Comparison of ENCODE assay signal across 8 cellular contexts in the genomic region with DNA sequence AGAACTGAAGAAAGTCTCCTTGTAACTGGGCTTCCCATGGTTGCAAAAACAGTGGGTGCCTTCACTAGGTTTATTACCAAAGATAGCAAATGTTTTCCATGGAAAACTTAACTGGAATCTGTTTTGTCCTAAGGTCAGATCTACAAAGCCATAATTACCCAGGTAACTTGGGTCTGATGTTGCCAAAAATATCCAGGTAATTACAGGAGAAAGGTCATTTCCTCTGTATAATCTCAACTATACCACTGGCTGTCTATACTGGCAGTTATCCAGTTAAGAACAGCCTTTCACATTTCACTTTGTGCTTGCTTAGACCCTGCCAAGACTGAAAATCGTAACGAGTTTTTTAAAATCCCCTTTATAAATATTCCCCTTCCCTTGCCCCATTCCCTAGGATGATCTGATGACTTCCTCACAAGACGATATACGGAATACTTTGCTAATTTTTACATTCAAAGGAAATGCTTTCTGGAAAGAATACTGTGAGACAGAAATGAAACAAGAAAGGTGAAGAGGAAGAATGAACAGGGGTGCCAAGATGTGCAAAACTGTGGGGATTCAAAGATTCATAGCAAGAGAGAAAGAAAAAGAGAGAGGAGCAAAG.
DNase-seq lines count a peak whose midpoint lies in the region; ATAC-seq and TF ChIP-seq lines count a peak whose summit lies in the region.

No MANE protein-coding gene starts in this region.

- H3K27ac Mint-ChIP-seq in GM23338: peak overlapping the region; percentile 91

- TF ChIP-seq EP300 in sigmoid colon (IDR thresholded peaks at IDR 0.05): no peak

- no peaks in the 10 kb centered on the region for H3K9me2 ChIP-seq in GM23338 (ENCODE audit: insufficient read depth)

- H3K9me3 Mint-ChIP-seq in GM23338: no peaks in the 10 kb centered on the region

- H3K27me3 ChIP-seq in GM23338 (ENCODE audit: insufficient read depth) (no peaks in the 10 kb centered on the region), sigmoid colon (no peaks in the 10 kb centered on the region)

- ATAC-seq in GM23338: no peak

- H3K4me2 ChIP-seq in GM23338: peak overlapping the region; percentile 52

- H3K4me1 ChIP-seq in GM23338 (ENCODE audit: insufficient read depth) (peaks cover 41% of the 10 kb centered on the region), sigmoid colon (peaks cover 0 to 24% (median 23%) of the 10 kb centered on the region in 4 donors)

- no peak overlapping the region for H2AFZ ChIP-seq in GM23338

- H3K9me3 ChIP-seq in sigmoid colon: no peaks in the 10 kb centered on the region

- intact Hi-C loops in sigmoid colon (cut with DNase I): loop anchor here (2.0 kb wide), 1 partner anchor 204 kb away; no protein-coding TSS in a partner anchor

- H3K4me1 Mint-ChIP-seq in GM23338: peaks cover 57% of the 10 kb centered on the region

- H4K20me1 ChIP-seq in GM23338 (replicated peaks; ENCODE audit: insufficient read depth): no peaks in the 10 kb centered on the region

- DNase-seq in GM23338 (ENCODE audit: low spot score) (no peak), OCI-M1 (lab: John Stamatoyannopoulos, UW) (peak; percentile 75), fibroblast of pulmonary artery (ENCODE audit: low read depth) (no peak), sigmoid colon (no peak), hypothalamus (lab: John Stamatoyannopoulos, UW) (no peak), SK-N-DZ (ENCODE audit: low spot score) (no peak), activated gamma-delta T cell treated with Interleukin-2 at 50 U/mL for 16 hours (no peak)
- DNase-seq in activated CD4-positive, alpha-beta T cell treated with anti-CD3 and anti-CD28 coated beads, Interleukin-2, amount 50 U/mL, for 4 hours: no peak

- TF ChIP-seq CTCF in GM23338 (conservative IDR thresholded peaks at IDR 0.05; ENCODE audit: low read depth in 2 of 2) (no peak), fibroblast of pulmonary artery (IDR thresholded peaks at IDR 0.05; ENCODE audit: low read length, missing control alignments) (no peak), sigmoid colon (IDR thresholded peaks at IDR 0.05) (no peak)

- no peak for TF ChIP-seq POLR2A in sigmoid colon (IDR thresholded peaks at IDR 0.05)

- H3K36me3 ChIP-seq in GM23338 (ENCODE audit: insufficient read depth) (no peaks in the 10 kb centered on the region), sigmoid colon (no peaks in the 10 kb centered on the region)

- H3K27ac ChIP-seq in GM23338 (ENCODE audit: low read depth) (peak overlapping the region; percentile 94), sigmoid colon (peak overlapping the region; percentile 67 to 77 (median 72))

- H3K4me3 Mint-ChIP-seq in GM23338: peak overlapping the region; percentile 65

- no peaks in the 10 kb centered on the region for H3K79me2 ChIP-seq in GM23338 (replicated peaks; ENCODE audit: insufficient read depth)

- peaks cover 4% of the 10 kb centered on the region for H3K27me3 Mint-ChIP-seq in GM23338 (ENCODE audit: insufficient read depth, low read depth, poor library complexity)

- no peaks in the 10 kb centered on the region for H3F3A ChIP-seq in GM23338 (replicated peaks; ENCODE audit: low read depth)

- H3K4me3 ChIP-seq in GM23338 (peak overlapping the region; percentile 42), fibroblast of pulmonary artery (replicated peaks; ENCODE audit: low read depth, low read length) (peak overlapping the region; percentile 47), sigmoid colon (peak overlapping the region; percentile 17 to 50 (median 44))

- H3K36me3 Mint-ChIP-seq in GM23338 (ENCODE audit: low read depth): no peaks in the 10 kb centered on the region

- WGBS in sigmoid colon, 2 donors: 4 to 9% methylated on average over 4 of the region's 4 CpGs

TF ChIP-seq in GM23338, 12 proteins besides CTCF, POLR2A, EP300 and RAD21 (continues in another document):
- no peak for TF ChIP-seq NANOG (IDR thresholded peaks at IDR 0.05; ENCODE audit: borderline replicate concordance)
- TF ChIP-seq, protein P1, sequence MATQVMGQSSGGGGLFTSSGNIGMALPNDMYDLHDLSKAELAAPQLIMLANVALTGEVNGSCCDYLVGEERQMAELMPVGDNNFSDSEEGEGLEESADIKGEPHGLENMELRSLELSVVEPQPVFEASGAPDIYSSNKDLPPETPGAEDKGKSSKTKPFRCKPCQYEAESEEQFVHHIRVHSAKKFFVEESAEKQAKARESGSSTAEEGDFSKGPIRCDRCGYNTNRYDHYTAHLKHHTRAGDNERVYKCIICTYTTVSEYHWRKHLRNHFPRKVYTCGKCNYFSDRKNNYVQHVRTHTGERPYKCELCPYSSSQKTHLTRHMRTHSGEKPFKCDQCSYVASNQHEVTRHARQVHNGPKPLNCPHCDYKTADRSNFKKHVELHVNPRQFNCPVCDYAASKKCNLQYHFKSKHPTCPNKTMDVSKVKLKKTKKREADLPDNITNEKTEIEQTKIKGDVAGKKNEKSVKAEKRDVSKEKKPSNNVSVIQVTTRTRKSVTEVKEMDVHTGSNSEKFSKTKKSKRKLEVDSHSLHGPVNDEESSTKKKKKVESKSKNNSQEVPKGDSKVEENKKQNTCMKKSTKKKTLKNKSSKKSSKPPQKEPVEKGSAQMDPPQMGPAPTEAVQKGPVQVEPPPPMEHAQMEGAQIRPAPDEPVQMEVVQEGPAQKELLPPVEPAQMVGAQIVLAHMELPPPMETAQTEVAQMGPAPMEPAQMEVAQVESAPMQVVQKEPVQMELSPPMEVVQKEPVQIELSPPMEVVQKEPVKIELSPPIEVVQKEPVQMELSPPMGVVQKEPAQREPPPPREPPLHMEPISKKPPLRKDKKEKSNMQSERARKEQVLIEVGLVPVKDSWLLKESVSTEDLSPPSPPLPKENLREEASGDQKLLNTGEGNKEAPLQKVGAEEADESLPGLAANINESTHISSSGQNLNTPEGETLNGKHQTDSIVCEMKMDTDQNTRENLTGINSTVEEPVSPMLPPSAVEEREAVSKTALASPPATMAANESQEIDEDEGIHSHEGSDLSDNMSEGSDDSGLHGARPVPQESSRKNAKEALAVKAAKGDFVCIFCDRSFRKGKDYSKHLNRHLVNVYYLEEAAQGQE (IDR thresholded peaks at IDR 0.05; ENCODE audit: unreplicated experiment): no peak
- TF ChIP-seq, protein P2, sequence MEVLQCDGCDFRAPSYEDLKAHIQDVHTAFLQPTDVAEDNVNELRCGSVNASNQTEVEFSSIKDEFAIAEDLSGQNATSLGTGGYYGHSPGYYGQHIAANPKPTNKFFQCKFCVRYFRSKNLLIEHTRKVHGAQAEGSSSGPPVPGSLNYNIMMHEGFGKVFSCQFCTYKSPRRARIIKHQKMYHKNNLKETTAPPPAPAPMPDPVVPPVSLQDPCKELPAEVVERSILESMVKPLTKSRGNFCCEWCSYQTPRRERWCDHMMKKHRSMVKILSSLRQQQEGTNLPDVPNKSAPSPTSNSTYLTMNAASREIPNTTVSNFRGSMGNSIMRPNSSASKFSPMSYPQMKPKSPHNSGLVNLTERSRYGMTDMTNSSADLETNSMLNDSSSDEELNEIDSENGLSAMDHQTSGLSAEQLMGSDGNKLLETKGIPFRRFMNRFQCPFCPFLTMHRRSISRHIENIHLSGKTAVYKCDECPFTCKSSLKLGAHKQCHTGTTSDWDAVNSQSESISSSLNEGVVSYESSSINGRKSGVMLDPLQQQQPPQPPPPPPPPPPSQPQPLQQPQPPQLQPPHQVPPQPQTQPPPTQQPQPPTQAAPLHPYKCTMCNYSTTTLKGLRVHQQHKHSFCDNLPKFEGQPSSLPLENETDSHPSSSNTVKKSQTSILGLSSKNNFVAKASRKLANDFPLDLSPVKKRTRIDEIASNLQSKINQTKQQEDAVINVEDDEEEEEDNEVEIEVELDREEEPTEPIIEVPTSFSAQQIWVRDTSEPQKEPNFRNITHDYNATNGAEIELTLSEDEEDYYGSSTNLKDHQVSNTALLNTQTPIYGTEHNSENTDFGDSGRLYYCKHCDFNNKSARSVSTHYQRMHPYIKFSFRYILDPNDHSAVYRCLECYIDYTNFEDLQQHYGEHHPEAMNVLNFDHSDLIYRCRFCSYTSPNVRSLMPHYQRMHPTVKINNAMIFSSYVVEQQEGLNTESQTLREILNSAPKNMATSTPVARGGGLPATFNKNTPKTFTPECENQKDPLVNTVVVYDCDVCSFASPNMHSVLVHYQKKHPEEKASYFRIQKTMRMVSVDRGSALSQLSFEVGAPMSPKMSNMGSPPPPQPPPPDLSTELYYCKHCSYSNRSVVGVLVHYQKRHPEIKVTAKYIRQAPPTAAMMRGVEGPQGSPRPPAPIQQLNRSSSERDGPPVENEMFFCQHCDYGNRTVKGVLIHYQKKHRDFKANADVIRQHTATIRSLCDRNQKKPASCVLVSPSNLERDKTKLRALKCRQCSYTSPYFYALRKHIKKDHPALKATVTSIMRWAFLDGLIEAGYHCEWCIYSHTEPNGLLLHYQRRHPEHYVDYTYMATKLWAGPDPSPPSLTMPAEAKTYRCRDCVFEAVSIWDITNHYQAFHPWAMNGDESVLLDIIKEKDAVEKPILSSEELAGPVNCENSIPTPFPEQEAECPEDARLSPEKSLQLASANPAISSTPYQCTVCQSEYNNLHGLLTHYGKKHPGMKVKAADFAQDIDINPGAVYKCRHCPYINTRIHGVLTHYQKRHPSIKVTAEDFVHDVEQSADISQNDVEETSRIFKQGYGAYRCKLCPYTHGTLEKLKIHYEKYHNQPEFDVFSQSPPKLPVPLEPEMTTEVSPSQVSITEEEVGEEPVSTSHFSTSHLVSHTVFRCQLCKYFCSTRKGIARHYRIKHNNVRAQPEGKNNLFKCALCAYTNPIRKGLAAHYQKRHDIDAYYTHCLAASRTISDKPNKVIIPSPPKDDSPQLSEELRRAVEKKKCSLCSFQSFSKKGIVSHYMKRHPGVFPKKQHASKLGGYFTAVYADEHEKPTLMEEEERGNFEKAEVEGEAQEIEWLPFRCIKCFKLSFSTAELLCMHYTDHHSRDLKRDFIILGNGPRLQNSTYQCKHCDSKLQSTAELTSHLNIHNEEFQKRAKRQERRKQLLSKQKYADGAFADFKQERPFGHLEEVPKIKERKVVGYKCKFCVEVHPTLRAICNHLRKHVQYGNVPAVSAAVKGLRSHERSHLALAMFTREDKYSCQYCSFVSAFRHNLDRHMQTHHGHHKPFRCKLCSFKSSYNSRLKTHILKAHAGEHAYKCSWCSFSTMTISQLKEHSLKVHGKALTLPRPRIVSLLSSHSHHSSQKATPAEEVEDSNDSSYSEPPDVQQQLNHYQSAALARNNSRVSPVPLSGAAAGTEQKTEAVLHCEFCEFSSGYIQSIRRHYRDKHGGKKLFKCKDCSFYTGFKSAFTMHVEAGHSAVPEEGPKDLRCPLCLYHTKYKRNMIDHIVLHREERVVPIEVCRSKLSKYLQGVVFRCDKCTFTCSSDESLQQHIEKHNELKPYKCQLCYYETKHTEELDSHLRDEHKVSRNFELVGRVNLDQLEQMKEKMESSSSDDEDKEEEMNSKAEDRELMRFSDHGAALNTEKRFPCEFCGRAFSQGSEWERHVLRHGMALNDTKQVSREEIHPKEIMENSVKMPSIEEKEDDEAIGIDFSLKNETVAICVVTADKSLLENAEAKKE (CRISPR knock-in tag; IDR thresholded peaks at IDR 0.05): no peak
- TF ChIP-seq CREB1 (CRISPR knock-in tag; IDR thresholded peaks at IDR 0.05; ENCODE audit: low read depth): no peak
- no peak for TF ChIP-seq EZH2phosphoT487 (IDR thresholded peaks at IDR 0.05; ENCODE audit: unreplicated experiment)
